In the genomic region with DNA sequence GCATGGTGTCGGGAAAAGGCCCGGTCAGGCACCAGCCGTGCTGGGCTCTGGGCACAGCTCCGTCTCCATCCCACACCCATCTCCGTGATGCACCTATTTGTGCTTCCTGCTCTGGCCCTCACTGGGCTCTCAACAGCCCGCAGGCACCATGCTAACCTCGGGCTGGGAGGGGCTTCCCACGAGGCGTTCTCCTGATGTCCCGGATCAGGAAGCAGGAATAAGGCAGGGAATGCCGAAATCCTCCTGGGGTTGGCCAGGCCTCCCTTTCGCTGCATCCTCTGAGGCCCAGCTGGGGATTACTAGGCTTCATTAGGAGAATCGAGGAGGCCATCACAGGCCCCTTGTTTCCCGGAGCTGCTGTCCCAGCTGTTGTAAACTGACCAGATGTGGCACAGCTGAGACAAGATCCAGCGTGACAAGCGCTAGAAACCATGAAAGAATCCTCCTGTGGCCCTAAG, we compare ENCODE assay signal across 9 cellular contexts.
A peak's percentile ranks its signal among the peaks of the same experiment; 100 is the strongest.
DNase-seq lines count a peak whose midpoint lies in the region; ATAC-seq and TF ChIP-seq lines count a peak whose summit lies in the region.
"Had no signal": no experiment of that assay in that cellular context is flagged by ENCODE, and none has a peak within 500 bp of the region (broad histone marks: within the 10 kb centered on the region; RNA-seq: fewer than 3 reads in every experiment).

No MANE protein-coding gene starts in this region.

- no peak overlapping the region for H3K4me3 ChIP-seq in HUES48 (ENCODE audit: low read depth, low read length)
- H3K4me3 ChIP-seq in lung, result no peak overlapping the region
- H3K4me3 ChIP-seq in subcutaneous abdominal adipose tissue (ENCODE audit: low read depth in 1 of 5, low read length in 5 of 5), result no peak overlapping the region
- H3K4me3 ChIP-seq in Karpas-422 (ENCODE audit: low read length), result no peak overlapping the region

- H4K20me1 ChIP-seq in Karpas-422 (ENCODE audit: insufficient read depth, low read depth, low read length), result peaks cover 62% of the 10 kb centered on the region

- peaks cover 16% of the 10 kb centered on the region; the same call in 1 of the 2 replicates for H3K4me1 ChIP-seq in HUES48 (ENCODE audit: control insufficient read depth, insufficient read depth, low read length)
- peaks cover 22 to 74% of the 10 kb centered on the region in 2 donors for H3K4me1 ChIP-seq in lung (ENCODE audit: control insufficient read depth in 2 of 2, insufficient read depth in 2 of 2, low read length in 2 of 2)
- H3K4me1 ChIP-seq in subcutaneous abdominal adipose tissue (ENCODE audit: control insufficient read depth in 5 of 5, insufficient read depth in 5 of 5, low read length in 5 of 5), result peaks cover 32 to 96% (median 89%) of the 10 kb centered on the region in 5 donors
- no peaks in the 10 kb centered on the region for H3K4me1 ChIP-seq in Karpas-422 (ENCODE audit: low read length)

- no peaks in the 10 kb centered on the region for H3K27me3 Mint-ChIP-seq in brain

- no peaks in the 10 kb centered on the region for H3K9me2 ChIP-seq in Karpas-422 (replicated peaks; ENCODE audit: insufficient read depth, low read length)

- H3K9ac ChIP-seq in HUES48 (ENCODE audit: low read depth, low read length) (no peak overlapping the region), subcutaneous abdominal adipose tissue (ENCODE audit: low read length in 5 of 5) (peak overlapping the region in 1 of 5 donors; percentile 5), Karpas-422 (ENCODE audit: low read length) (no peak overlapping the region)

- peaks cover 87% of the 10 kb centered on the region for H3K4me1 Mint-ChIP-seq in brain

- TF ChIP-seq CTCF in brain (conservative IDR thresholded peaks at IDR 0.05) (no peak), lung (IDR thresholded peaks at IDR 0.05; ENCODE audit: control extremely low read depth, extremely low read depth) (no peak)

- no peaks in the 10 kb centered on the region for H3K27me3 ChIP-seq in HUES48 (ENCODE audit: control insufficient read depth, insufficient read depth, low read length)
- no peaks in the 10 kb centered on the region for H3K27me3 ChIP-seq in lung (ENCODE audit: control insufficient read depth, insufficient read depth)
- no peaks in the 10 kb centered on the region for H3K27me3 ChIP-seq in subcutaneous abdominal adipose tissue (ENCODE audit: control insufficient read depth in 5 of 5, insufficient read depth in 4 of 5, low read length in 5 of 5)
- H3K27me3 ChIP-seq in Karpas-422 (ENCODE audit: low read length), result no peaks in the 10 kb centered on the region

- no peak for DNase-seq in lung (ENCODE audit: low spot score)
- DNase-seq in activated CD4-positive, alpha-beta T cell treated with anti-CD3 and anti-CD28 coated beads, Interleukin-2, amount 50 U/mL, for 1 hour, result no peak
- DNase-seq in Karpas-422, result no peak
- DNase-seq: activated gamma-delta T cell; effector CD4-positive, alpha-beta T cell had no signal

- H3K27ac ChIP-seq in HUES48 (ENCODE audit: low read depth, low read length), result peak overlapping the region; percentile 16
- H3K27ac ChIP-seq in lung (ENCODE audit: low read depth in 1 of 2, low read length in 1 of 2), result peak overlapping the region; percentile 13 to 30
- H3K27ac ChIP-seq in subcutaneous abdominal adipose tissue (ENCODE audit: low read depth, low read length), result peak overlapping the region; percentile 75
- H3K27ac ChIP-seq in Karpas-422 (ENCODE audit: low read length), result no peak overlapping the region

- H3K36me3 ChIP-seq in HUES48 (ENCODE audit: control insufficient read depth, insufficient read depth, low read length) (no peaks in the 10 kb centered on the region), lung (ENCODE audit: control insufficient read depth in 2 of 2, insufficient read depth in 2 of 2, low read length in 2 of 2) (peaks cover 0 to 4% of the 10 kb centered on the region in 2 donors), subcutaneous abdominal adipose tissue (ENCODE audit: control insufficient read depth in 5 of 5, insufficient read depth in 5 of 5, low read length in 5 of 5) (peaks cover 0 to 23% (median 3%) of the 10 kb centered on the region in 5 donors), Karpas-422 (ENCODE audit: insufficient read depth, low read length) (peaks cover 19% of the 10 kb centered on the region; the same call in 1 of the 2 replicates)

- H2AFZ ChIP-seq in Karpas-422 (ENCODE audit: low read length), result no peak overlapping the region

- H3K4me3 Mint-ChIP-seq in brain, result peak overlapping the region in 1 of 5 experiments; percentile 27

- H3K4me2 ChIP-seq in Karpas-422 (ENCODE audit: low read depth, low read length, poor library complexity, severe bottlenecking), result no peak overlapping the region

- H3K9me3 ChIP-seq in HUES48 (ENCODE audit: control insufficient read depth, insufficient read depth, low read length) (no peaks in the 10 kb centered on the region), lung (ENCODE audit: control insufficient read depth in 2 of 2, insufficient read depth in 1 of 2, low read length in 1 of 2) (no peaks in the 10 kb centered on the region), subcutaneous abdominal adipose tissue (ENCODE audit: control insufficient read depth in 5 of 5, low read length in 5 of 5) (no peaks in the 10 kb centered on the region), Karpas-422 (ENCODE audit: low read length) (no peaks in the 10 kb centered on the region)

- peaks cover 98% of the 10 kb centered on the region for H3K79me2 ChIP-seq in Karpas-422 (ENCODE audit: low read length)

- peak overlapping the region; percentile 81 to 97 (median 95) for H3K27ac Mint-ChIP-seq in brain

- H3K9me3 Mint-ChIP-seq in brain, result no peaks in the 10 kb centered on the region

- 79 to 82% methylated on average over 16 of the region's 16 CpGs for WGBS in lung, 2 donors

- H3K36me3 Mint-ChIP-seq in brain, result peaks cover 17% of the 10 kb centered on the region

- no peak for ATAC-seq in lung (ENCODE audit: insufficient read depth, low FRiP score)
- no peak for ATAC-seq in GM19328 (IDR thresholded peaks at IDR 0.05; ENCODE audit: unreplicated experiment)
